In genomic region chr7:140673770-140674155, GRCh38 we compare ENCODE assay signal across 8 cellular contexts. TPM values are rescaled to one million over a fixed set of nuclear protein-coding genes. Genes with fewer than 3 reads are reported as not detected.
DNase-seq lines count a peak whose midpoint lies in the region; ATAC-seq and TF ChIP-seq lines count a peak whose summit lies in the region.

No MANE protein-coding gene starts in this region.

- 30% methylated on average over 2 of the region's 18 CpGs for WGBS in right lobe of liver (ENCODE audit: insufficient coverage, low coverage, low lambda C conversion rate, missing lambda C conversion rate)
- whole genome bisulfite sequencing in tibial nerve, 2 donors = 38 to 46% methylated on average over 14 to 18 of the region's 18 CpGs

- H3K36me3 ChIP-seq in breast epithelium = peaks cover 2% of the 10 kb centered on the region
- no peaks in the 10 kb centered on the region for H3K36me3 ChIP-seq in right lobe of liver
- peaks cover 0 to 26% (median 0%) of the 10 kb centered on the region in 3 donors for H3K36me3 ChIP-seq in tibial nerve

- peaks cover 20% of the 10 kb centered on the region for H3K36me3 Mint-ChIP-seq in activated CD4-positive, alpha-beta T cell treated with anti-CD3 and anti-CD28 coated beads, Interleukin-2, amount 10 ng/mL, durations not matched to agents 24 days and 14 days (ENCODE audit: low read depth)

- H3K9me3 ChIP-seq in breast epithelium = no peaks in the 10 kb centered on the region
- no peaks in the 10 kb centered on the region for H3K9me3 ChIP-seq in right lobe of liver
- H3K9me3 ChIP-seq in tibial nerve = no peaks in the 10 kb centered on the region

- TF ChIP-seq POLR2A in breast epithelium (IDR thresholded peaks at IDR 0.05) = no peak
- no peak for TF ChIP-seq POLR2A in right lobe of liver (IDR thresholded peaks at IDR 0.05)
- TF ChIP-seq POLR2A in tibial nerve (IDR thresholded peaks at IDR 0.05) = no peak

- peak overlapping the region; percentile 87 for H3K27ac Mint-ChIP-seq in activated CD4-positive, alpha-beta T cell treated with anti-CD3 and anti-CD28 coated beads, Interleukin-2, amount 10 ng/mL, durations not matched to agents 24 days and 14 days

- H3K9me3 Mint-ChIP-seq in activated CD4-positive, alpha-beta T cell treated with anti-CD3 and anti-CD28 coated beads, Interleukin-2, amount 10 ng/mL, durations not matched to agents 24 days and 14 days = no peaks in the 10 kb centered on the region

- intact Hi-C loops in activated CD4-positive, alpha-beta T cell treated with anti-CD3 and anti-CD28 coated beads, Interleukin-2, amount 10 ng/mL, durations not matched to agents 24 days and 14 days (cut with micrococcal nuclease) = loop anchor here (1.0 to 2.0 kb wide), 4 partner anchors 23 to 341 kb away; partner anchors contain the start of genes MKRN1, MRPS33 and NDUFB2
- intact Hi-C loops in breast epithelium (cut with DNase I; ENCODE audit: low total_unique reads) (no loop called here), right lobe of liver (cut with DNase I) (no loop called here)

- no peaks in the 10 kb centered on the region for H3K27me3 ChIP-seq in breast epithelium
- no peaks in the 10 kb centered on the region for H3K27me3 ChIP-seq in right lobe of liver
- no peaks in the 10 kb centered on the region for H3K27me3 ChIP-seq in tibial nerve

- no peak for TF ChIP-seq CTCF in breast epithelium (IDR thresholded peaks at IDR 0.05)
- no peak for TF ChIP-seq CTCF in right lobe of liver (IDR thresholded peaks at IDR 0.05)
- TF ChIP-seq CTCF in tibial nerve (IDR thresholded peaks at IDR 0.05) = no peak

- TF ChIP-seq EP300 in tibial nerve (IDR thresholded peaks at IDR 0.05) = no peak

- peaks cover 31% of the 10 kb centered on the region for H3K4me1 Mint-ChIP-seq in activated CD4-positive, alpha-beta T cell treated with anti-CD3 and anti-CD28 coated beads, Interleukin-2, amount 10 ng/mL, durations not matched to agents 24 days and 14 days

- H3K27ac ChIP-seq in breast epithelium (peak overlapping the region; percentile 93 to 95), right lobe of liver (no peak overlapping the region), tibial nerve (peak overlapping the region; percentile 71 to 94 (median 88))

- H3K27me3 Mint-ChIP-seq in activated CD4-positive, alpha-beta T cell treated with anti-CD3 and anti-CD28 coated beads, Interleukin-2, amount 10 ng/mL, durations not matched to agents 24 days and 14 days = peaks cover 3% of the 10 kb centered on the region

- ATAC-seq in right lobe of liver = no peak

- peaks cover 2 to 4% of the 10 kb centered on the region in 2 donors for H3K4me1 ChIP-seq in breast epithelium
- peaks cover 0 to 10% (median 0%) of the 10 kb centered on the region in 4 donors for H3K4me1 ChIP-seq in right lobe of liver
- H3K4me1 ChIP-seq in tibial nerve = peaks cover 0 to 41% (median 16%) of the 10 kb centered on the region in 4 donors

- peak overlapping the region; percentile 67 to 97 (median 82) for H3K4me3 ChIP-seq in breast epithelium
- peak overlapping the region; percentile 54 to 78 (median 76) for H3K4me3 ChIP-seq in right lobe of liver
- H3K4me3 ChIP-seq in tibial nerve = peak overlapping the region; percentile 66 to 95 (median 78)

- peak overlapping the region; percentile 89 for H3K4me3 Mint-ChIP-seq in activated CD4-positive, alpha-beta T cell treated with anti-CD3 and anti-CD28 coated beads, Interleukin-2, amount 10 ng/mL, durations not matched to agents 24 days and 14 days

- no peak for DNase-seq in activated CD4-positive, alpha-beta T cell treated with anti-CD3 and anti-CD28 coated beads, Interleukin-2, amount 10 ng/mL, durations not matched to agents 24 days and 14 days
- no peak for DNase-seq in activated CD4-positive, alpha-beta T cell treated with anti-CD3 and anti-CD28 coated beads for 4 hours
- no peak for DNase-seq in breast epithelium (ENCODE audit: low spot score in 2 of 2)
- DNase-seq in right lobe of liver = no peak
- no peak for DNase-seq in tibial nerve (ENCODE audit: low spot score in 2 of 2)
- DNase-seq in SW480 (ENCODE audit: low spot score) = no peak
- DNase-seq in activated gamma-delta T cell treated with Interleukin-2 at 50 U/mL for 16 hours = no peak
- DNase-seq in NCI-H2081 treated with DMSO at 0.1 percent for 48 hours (lab: John Stamatoyannopoulos, UW) = no peak

RNA-seq across cellular contexts. Expression of gene ADCK2, which starts 1.0 kb away (rescaled TPM):
- total RNA-seq in activated CD4-positive, alpha-beta T cell treated with anti-CD3 and anti-CD28 coated beads, Interleukin-2, amount 10 ng/mL, durations not matched to agents 24 days and 14 days = 22.9 and 28.1 TPM in 2 replicates
- total RNA-seq in breast epithelium = 10 to 100 TPM; 21.8 to 31.9 (median 23.6) TPM
- 10 to 100 TPM in 3 of 6 experiments, 1 to 10 TPM in 3; 7.8 to 13.9 (median 10.2) TPM for total RNA-seq in right lobe of liver
- 10 to 100 TPM; 20.7 to 34.5 (median 26.7) TPM for total RNA-seq in tibial nerve

RNA-seq across cellular contexts. Expression of gene NDUFB2, which starts 22.7 kb away (rescaled TPM):
- total RNA-seq in activated CD4-positive, alpha-beta T cell treated with anti-CD3 and anti-CD28 coated beads, Interleukin-2, amount 10 ng/mL, durations not matched to agents 24 days and 14 days = 183 and 192 TPM in 2 replicates
- 100 to 1,000 TPM in 2 of 3 donors, 10 to 100 TPM in 1; 85.0 to 151 (median 149) TPM for total RNA-seq in breast epithelium
- 100 to 1,000 TPM; 114 to 235 (median 134) TPM for total RNA-seq in right lobe of liver
- total RNA-seq in tibial nerve = 100 to 1,000 TPM; 122 to 288 (median 162) TPM

RNA-seq across cellular contexts. Expression of gene DENND2A, which starts 33.1 kb away (rescaled TPM):
- total RNA-seq in activated CD4-positive, alpha-beta T cell treated with anti-CD3 and anti-CD28 coated beads, Interleukin-2, amount 10 ng/mL, durations not matched to agents 24 days and 14 days = not detected in 2 replicates
- total RNA-seq in breast epithelium (10 to 100 TPM in 1 of 3 donors, 1 to 10 TPM in 2; 6.9 to 13.1 (median 7.6) TPM), right lobe of liver (1 to 10 TPM; 1.4 to 3.6 (median 2.4) TPM), tibial nerve (10 to 100 TPM; 18.3 to 28.0 (median 24.2) TPM)

Comparison
In these comparisons a context has a peak if more than half of its experiments do, and no peak if none do; other contexts are left out.
1. H3K27ac ChIP-seq: peak in breast epithelium (2 of 2) and tibial nerve (4 of 4); none in right lobe of liver (0 of 3).
2. Peak in every context shown above with its lines, with median percentiles within 50 percentile points of each other: H3K4me3 ChIP-seq.